In the genomic region with DNA sequence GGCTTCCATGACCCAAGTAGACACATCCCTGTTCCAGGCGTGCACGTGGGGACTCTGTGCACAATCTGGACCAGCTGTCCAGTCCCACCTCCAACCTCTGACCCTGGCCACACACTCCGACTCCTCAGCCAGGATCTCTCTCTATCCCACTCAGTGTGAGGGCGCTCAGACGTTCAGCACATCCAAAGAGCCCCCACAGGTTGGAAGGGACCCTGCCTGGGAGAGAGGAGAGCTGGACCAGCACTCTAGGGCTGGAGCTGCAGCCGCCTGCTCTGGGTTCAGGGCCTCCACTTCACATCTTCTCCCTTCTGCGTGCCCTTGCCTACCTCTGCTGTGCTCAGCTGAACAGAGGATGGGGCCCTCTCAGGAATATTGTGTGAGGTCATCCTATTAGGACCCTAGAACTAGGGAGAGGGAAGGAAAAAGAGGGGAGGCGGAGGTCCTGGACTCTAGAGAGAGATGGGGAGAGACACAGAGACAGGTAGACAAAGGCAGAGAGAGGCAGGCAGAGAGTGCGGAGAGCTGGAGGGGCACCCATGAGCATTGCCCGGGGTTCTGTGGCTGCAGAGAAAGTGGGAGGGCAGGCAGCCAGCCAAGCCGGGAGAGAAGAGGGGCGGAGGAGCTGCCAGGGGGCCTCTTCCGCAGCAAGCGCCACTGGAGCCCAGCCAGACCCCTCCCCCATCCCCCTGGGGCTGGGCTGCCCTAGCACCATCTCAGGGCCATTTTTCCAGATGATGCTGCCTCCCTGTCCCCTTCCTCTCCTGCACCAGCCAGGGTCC, we compare ENCODE assay signal across 9 cellular contexts. TPM values are rescaled to one million over a fixed set of nuclear protein-coding genes. Genes with fewer than 3 reads are reported as not detected.
DNase-seq lines count a peak whose midpoint lies in the region; ATAC-seq and TF ChIP-seq lines count a peak whose summit lies in the region.
"Had no signal": no experiment of that assay in that cellular context is flagged by ENCODE, and none has a peak within 500 bp of the region (broad histone marks: within the 10 kb centered on the region; RNA-seq: fewer than 3 reads in every experiment).

No MANE protein-coding gene starts in this region.

- H3K36me3 ChIP-seq in right atrium auricular region, result no peaks in the 10 kb centered on the region

- peak; percentile 4 for DNase-seq in NCI-H2029 treated with DMSO at 0.1 percent for 48 hours (lab: John Stamatoyannopoulos, UW)
- no peak for DNase-seq in NCI-H2029 (lab: John Stamatoyannopoulos, UW)
- no peak for DNase-seq in RWPE1 (ENCODE audit: low spot score)
- DNase-seq in right atrium auricular region (ENCODE audit: low spot score), result no peak
- DNase-seq in stimulated activated effector memory CD8-positive, alpha-beta T cell treated with anti-CD3 and anti-CD28 coated beads, Interleukin-12 subunit alpha, Interleukin-12 subunit beta, amount 100 ng/mL, for 72 hours (ENCODE audit: low spot score in 2 of 2), result no peak
- no peak for DNase-seq in posterior vena cava (ENCODE audit: low spot score)
- DNase-seq in NCI-H446 treated with DMSO at 0.1 percent for 48 hours (lab: John Stamatoyannopoulos, UW), result no peak

- peak overlapping the region; percentile 65 for H3K27ac ChIP-seq in RWPE1
- H3K27ac ChIP-seq in right atrium auricular region, result peak overlapping the region in 1 of 2 donors; percentile 49
- H3K27ac ChIP-seq: C4-2B had no signal

- H3K36me3 Mint-ChIP-seq in stimulated activated effector memory CD8-positive, alpha-beta T cell treated with anti-CD3 and anti-CD28 coated beads, Interleukin-12 subunit alpha, Interleukin-12 subunit beta, amount 100 ng/mL, for 72 hours, result no peaks in the 10 kb centered on the region

- H3K4me1 Mint-ChIP-seq in stimulated activated effector memory CD8-positive, alpha-beta T cell treated with anti-CD3 and anti-CD28 coated beads, Interleukin-12 subunit alpha, Interleukin-12 subunit beta, amount 100 ng/mL, for 72 hours, result peaks cover 8% of the 10 kb centered on the region

- CTCF ChIA-PET in RWPE1 (lab: Yijun Ruan, JAX), result interaction anchor here (0.6 to 1.1 kb wide), 5 partner anchors 15 to 226 kb away, joined by 3 to 4 read pairs (median 3); no protein-coding TSS in a partner anchor

- no peak for TF ChIP-seq CTCF in RWPE1 (conservative IDR thresholded peaks at IDR 0.05; ENCODE audit: low read depth)
- TF ChIP-seq CTCF in right atrium auricular region (IDR thresholded peaks at IDR 0.05), result no peak

- no peaks in the 10 kb centered on the region for H3K9me3 Mint-ChIP-seq in stimulated activated effector memory CD8-positive, alpha-beta T cell treated with anti-CD3 and anti-CD28 coated beads, Interleukin-12 subunit alpha, Interleukin-12 subunit beta, amount 100 ng/mL, for 72 hours

- no peaks in the 10 kb centered on the region for H3K9me3 ChIP-seq in right atrium auricular region

- peak overlapping the region; percentile 63 for H3K4me3 Mint-ChIP-seq in stimulated activated effector memory CD8-positive, alpha-beta T cell treated with anti-CD3 and anti-CD28 coated beads, Interleukin-12 subunit alpha, Interleukin-12 subunit beta, amount 100 ng/mL, for 72 hours

- ATAC-seq in stimulated activated effector memory CD8-positive, alpha-beta T cell treated with anti-CD3 and anti-CD28 coated beads, Interleukin-12 subunit alpha, Interleukin-12 subunit beta, amount 100 ng/mL, for 72 hours, result no peak
- no peak for ATAC-seq in GM19035 (IDR thresholded peaks at IDR 0.05; ENCODE audit: unreplicated experiment)

- peaks cover 0 to 42% of the 10 kb centered on the region in 2 donors for H3K4me1 ChIP-seq in right atrium auricular region

- POLR2A ChIA-PET in RWPE1 (lab: Yijun Ruan, JAX; ENCODE audit: low non-redundant PET), result no interaction called here

- intact Hi-C loops in posterior vena cava (cut with DNase I), result no loop called here

- H3K27me3 ChIP-seq in right atrium auricular region, result no peaks in the 10 kb centered on the region

- no peak overlapping the region for H3K27ac Mint-ChIP-seq in stimulated activated effector memory CD8-positive, alpha-beta T cell treated with anti-CD3 and anti-CD28 coated beads, Interleukin-12 subunit alpha, Interleukin-12 subunit beta, amount 100 ng/mL, for 72 hours

- H3K4me3 ChIP-seq in right atrium auricular region, result peak overlapping the region; percentile 42 to 59

RNA-seq across cellular contexts. Expression of gene TNS1, which starts 8.2 kb away (rescaled TPM):
- total RNA-seq in right atrium auricular region (100 to 1,000 TPM; 393 to 720 TPM), posterior vena cava (1,000 to 10,000 TPM; 1,255 to 1,508 TPM)

RNA-seq across cellular contexts. Expression of gene RUFY4, which starts 58.0 kb away (rescaled TPM):
- total RNA-seq in right atrium auricular region (under 1 TPM in 1 of 2 donors, not detected in 1; 0.12 TPM), posterior vena cava (under 1 TPM in 1 of 2 donors, not detected in 1; 0.14 TPM)
